ENCODE assay signal across 19 cellular contexts in genomic region chr11:120244476-120244875, GRCh38. TPM values are rescaled to one million over a fixed set of nuclear protein-coding genes. Genes with fewer than 3 reads are reported as not detected.
DNase-seq lines count a peak whose midpoint lies in the region; TF ChIP-seq lines count a peak whose summit lies in the region.
"Had no signal": no experiment of that assay in that cellular context is flagged by ENCODE, and none has a peak within 500 bp of the region (broad histone marks: within the 10 kb centered on the region; RNA-seq: fewer than 3 reads in every experiment).

No MANE protein-coding gene starts in this region.

- H3K9me3 Mint-ChIP-seq in activated CD4-positive, alpha-beta T cell treated with anti-CD3 and anti-CD28 coated beads, Interleukin-2, amount 10 ng/mL, durations not matched to agents 24 days and 14 days, result no peaks in the 10 kb centered on the region
- H3K9me3 Mint-ChIP-seq: activated B cell treated with CpG ODN at 0.5 μM for 24 hours, GM23338 had no signal

- peaks cover 64% of the 10 kb centered on the region for H3K27me3 Mint-ChIP-seq in activated CD4-positive, alpha-beta T cell treated with anti-CD3 and anti-CD28 coated beads, Interleukin-2, amount 10 ng/mL, durations not matched to agents 24 days and 14 days

- peaks cover 30% of the 10 kb centered on the region for H3K27me3 ChIP-seq in suprapubic skin

- H3K36me3 Mint-ChIP-seq in activated CD4-positive, alpha-beta T cell treated with anti-CD3 and anti-CD28 coated beads, Interleukin-2, amount 10 ng/mL, durations not matched to agents 24 days and 14 days (ENCODE audit: low read depth), result no peaks in the 10 kb centered on the region
- H3K36me3 Mint-ChIP-seq: CD4-positive, CD25-positive, alpha-beta regulatory T cell had no signal

- intact Hi-C loops in activated CD4-positive, alpha-beta T cell treated with anti-CD3 and anti-CD28 coated beads, Interleukin-2, amount 10 ng/mL, durations not matched to agents 24 days and 14 days (cut with micrococcal nuclease), result no loop called here

- H3K9me3 ChIP-seq in suprapubic skin, result no peaks in the 10 kb centered on the region
- H3K9me3 ChIP-seq: gastroesophageal sphincter, left ventricle myocardium inferior, mucosa of descending colon had no signal

- H3K36me3 ChIP-seq in suprapubic skin, result no peaks in the 10 kb centered on the region
- H3K36me3 ChIP-seq: gastroesophageal sphincter, left ventricle myocardium inferior had no signal

- no peak overlapping the region for H3K27ac Mint-ChIP-seq in activated CD4-positive, alpha-beta T cell treated with anti-CD3 and anti-CD28 coated beads, Interleukin-2, amount 10 ng/mL, durations not matched to agents 24 days and 14 days
- H3K27ac Mint-ChIP-seq: activated B cell treated with CpG ODN at 0.5 μM for 24 hours, GM23338, T-helper 17 cell had no signal

- TF ChIP-seq CTCF in NB4 (IDR thresholded peaks at IDR 0.05; ENCODE audit: low read depth, low read length) (no peak), cardiac fibroblast (IDR thresholded peaks at IDR 0.05; ENCODE audit: low read depth, low read length) (no peak), suprapubic skin (IDR thresholded peaks at IDR 0.05) (no peak)

- DNase-seq in activated CD4-positive, alpha-beta T cell treated with anti-CD3 and anti-CD28 coated beads, Interleukin-2, amount 10 ng/mL, durations not matched to agents 24 days and 14 days, result peak; percentile 68
- DNase-seq in activated CD4-positive, alpha-beta T cell treated with anti-CD3 and anti-CD28 coated beads for 4 hours, result no peak
- DNase-seq in NB4 (ENCODE audit: low read depth) (peak; percentile 40), cardiac fibroblast (ENCODE audit: low read depth in 2 of 2) (peak; percentile 24 to 37), skeletal muscle cell (ENCODE audit: low read depth) (peak; percentile 9), suprapubic skin (ENCODE audit: low spot score in 2 of 2) (no peak), DMS153 (lab: John Stamatoyannopoulos, UW) (no peak)
- no peak for DNase-seq in activated CD4-positive, CD25-positive, alpha-beta regulatory T cell treated with anti-CD3 and anti-CD28 coated beads, Interleukin-2, amount 50 U/mL, for 72 hours
- DNase-seq: activated B cell treated with CpG ODN at 0.5 μM for 24 hours; CD4-positive, CD25-positive, alpha-beta regulatory T cell; dermis blood vessel endothelial cell; left ventricle myocardium inferior; mucosa of descending colon; MV-4-11; NCI-H2029; NCI-H510A treated with DMSO at 0.1 percent for 48 hours; T-helper 17 cell had no signal

- H3K4me1 Mint-ChIP-seq in activated CD4-positive, alpha-beta T cell treated with anti-CD3 and anti-CD28 coated beads, Interleukin-2, amount 10 ng/mL, durations not matched to agents 24 days and 14 days, result peaks cover 44% of the 10 kb centered on the region

- H3K4me3 Mint-ChIP-seq in activated CD4-positive, alpha-beta T cell treated with anti-CD3 and anti-CD28 coated beads, Interleukin-2, amount 10 ng/mL, durations not matched to agents 24 days and 14 days, result peak overlapping the region; percentile 51
- H3K4me3 Mint-ChIP-seq: activated B cell treated with CpG ODN at 0.5 μM for 24 hours; CD4-positive, CD25-positive, alpha-beta regulatory T cell; GM23338; T-helper 17 cell had no signal

- H3K4me1 ChIP-seq in suprapubic skin, result peaks cover 40% of the 10 kb centered on the region

- H3K4me3 ChIP-seq in NB4 (ENCODE audit: low read depth, low read length), result no peak overlapping the region
- no peak overlapping the region for H3K4me3 ChIP-seq in cardiac fibroblast (replicated peaks in 1 of 2; ENCODE audit: low read depth in 2 of 2, low read length in 2 of 2)
- no peak overlapping the region for H3K4me3 ChIP-seq in skeletal muscle cell (ENCODE audit: low read depth, low read length)
- H3K4me3 ChIP-seq in suprapubic skin, result no peak overlapping the region
- H3K4me3 ChIP-seq: gastroesophageal sphincter, GM23338, left ventricle myocardium inferior, mucosa of descending colon had no signal

- WGBS in suprapubic skin, result 71% methylated on average over 4 of the region's 4 CpGs

- TF ChIP-seq POLR2A in NB4 (IDR thresholded peaks at IDR 0.05; ENCODE audit: extremely low read depth, insufficient read length), result no peak
- no peak for TF ChIP-seq POLR2A in suprapubic skin (IDR thresholded peaks at IDR 0.05)

- H3K27ac ChIP-seq in suprapubic skin, result no peak overlapping the region
- H3K27ac ChIP-seq: gastroesophageal sphincter, left ventricle myocardium inferior had no signal

- no peak for TF ChIP-seq EP300 in suprapubic skin (IDR thresholded peaks at IDR 0.05)

RNA-seq across cellular contexts. Expression of gene POU2F3, which starts 4.5 kb away (rescaled TPM):
- total RNA-seq in activated CD4-positive, alpha-beta T cell treated with anti-CD3 and anti-CD28 coated beads, Interleukin-2, amount 10 ng/mL, durations not matched to agents 24 days and 14 days, result 0.14 TPM in 1 of 2 replicates, not detected in the other
- total RNA-seq in suprapubic skin, result 100 to 1,000 TPM in 2 of 4 donors, 10 to 100 TPM in 2; 58.2 to 219 (median 105) TPM
- total RNA-seq: activated B cell treated with CpG ODN at 0.5 μM for 24 hours; CD4-positive, CD25-positive, alpha-beta regulatory T cell; left ventricle myocardium inferior; T-helper 17 cell had no signal

RNA-seq across cellular contexts. Expression of gene OAF, which starts 33.6 kb away (rescaled TPM):
- 2.3 and 3.2 TPM in 2 replicates for total RNA-seq in activated CD4-positive, alpha-beta T cell treated with anti-CD3 and anti-CD28 coated beads, Interleukin-2, amount 10 ng/mL, durations not matched to agents 24 days and 14 days
- total RNA-seq in suprapubic skin, result 10 to 100 TPM in 3 of 4 donors, 1 to 10 TPM in 1; 5.0 to 13.0 (median 10.8) TPM

Comparison
In these comparisons a context has a peak if more than half of its experiments do, and no peak if none do; other contexts are left out.
1. DNase-seq: peak in activated CD4-positive, alpha-beta T cell treated with anti-CD3 and anti-CD28 coated beads, Interleukin-2, amount 10 ng/mL, durations not matched to agents 24 days and 14 days (single experiment), NB4 (single experiment), cardiac fibroblast (2 of 2) and skeletal muscle cell (single experiment); none in activated CD4-positive, alpha-beta T cell treated with anti-CD3 and anti-CD28 coated beads for 4 hours (0 of 2), suprapubic skin (0 of 2), DMS153 (single experiment) and activated CD4-positive, CD25-positive, alpha-beta regulatory T cell treated with anti-CD3 and anti-CD28 coated beads, Interleukin-2, amount 50 U/mL, for 72 hours (single experiment).
2. RNA of gene POU2F3, which starts 4.5 kb away (total RNA-seq): 58.2 to 219 TPM in suprapubic skin; 0.14 TPM in activated CD4-positive, alpha-beta T cell treated with anti-CD3 and anti-CD28 coated beads, Interleukin-2, amount 10 ng/mL, durations not matched to agents 24 days and 14 days; every median in the first group is over 10 times any median in the second.